ENCODE assay signal across 11 cellular contexts in genomic region chr7:141978351-141978750, GRCh38. TPM values are rescaled to one million over a fixed set of nuclear protein-coding genes. Genes with fewer than 3 reads are reported as not detected.
"Had no signal": no experiment of that assay in that cellular context is flagged by ENCODE, and none has a peak within 500 bp of the region (broad histone marks: within the 10 kb centered on the region; RNA-seq: fewer than 3 reads in every experiment).

No MANE protein-coding gene starts in this region.

- H3K27ac ChIP-seq: GM23248 had no signal

- H3K4me1 ChIP-seq: HAP-1 had no signal

- H3K4me3 Mint-ChIP-seq: HFFc6 had no signal

- H3K4me3 ChIP-seq: GM23248, HAP-1, K562 had no signal

- FAIRE-seq: HTR-8/SVneo, K562 had no signal

- H3K9me3 ChIP-seq: HAP-1 had no signal

- ATAC-seq: HCT116, K562 had no signal

- DNase-seq: GM23248, GOT3, H7, HFFc6, IMR-90 had no signal

- H3K27ac Mint-ChIP-seq: HFFc6 had no signal

- H3K36me3 ChIP-seq: HAP-1 had no signal

RNA-seq across cellular contexts. Expression of gene TAS2R38, which starts 4.8 kb away (rescaled TPM):
- total RNA-seq: GM23248, H4, H7, HFFc6, IMR-90, K562 had no signal

RNA-seq across cellular contexts. Expression of gene MGAM, which starts 17.3 kb away (rescaled TPM):
- total RNA-seq: IMR-90 had no signal

RNA-seq across cellular contexts. Expression of gene CLEC5A, which starts 31.6 kb away (rescaled TPM):
- total RNA-seq: GM23248, H4, H7, HFFc6, HT-29, IMR-90, K562 had no signal
